ENCODE assay signal across 21 cellular contexts in genomic region chr7:650339-651031, GRCh38.
DNase-seq lines count a peak whose midpoint lies in the region; ATAC-seq, FAIRE-seq and TF ChIP-seq lines count a peak whose summit lies in the region.
"Had no signal": no experiment of that assay in that cellular context is flagged by ENCODE, and none has a peak within 500 bp of the region (broad histone marks: within the 10 kb centered on the region; RNA-seq: fewer than 3 reads in every experiment).

No MANE protein-coding gene starts in this region.

- no peak for TF ChIP-seq POLR2A in HepG2 (IDR thresholded peaks at IDR 0.05; ENCODE audit: insufficient read depth in 1 of 2, low read depth in 2 of 2, low read length in 2 of 2)

- TF ChIP-seq CTCF in HepG2 (CRISPR knock-in tag; IDR thresholded peaks at IDR 0.05) (no peak), upper lobe of right lung (IDR thresholded peaks at IDR 0.05) (no peak), OCI-LY7 (conservative IDR thresholded peaks at IDR 0.05; ENCODE audit: low read length) (no peak)

- ATAC-seq in HepG2 = no peak
- ATAC-seq in upper lobe of right lung = peak; percentile 27
- ATAC-seq: activated naive CD4-positive, alpha-beta T cell treated with anti-CD3 and anti-CD28 coated beads, Interleukin-2, amount 50 U/mL, for 72 hours; GM23338; naive thymus-derived CD8-positive, alpha-beta T cell had no signal

- H3K4me1 ChIP-seq in HepG2 (ENCODE audit: insufficient read depth, low read length) = no peaks in the 10 kb centered on the region
- no peaks in the 10 kb centered on the region for H3K4me1 ChIP-seq in upper lobe of right lung
- no peaks in the 10 kb centered on the region for H3K4me1 ChIP-seq in OCI-LY7 (ENCODE audit: insufficient read depth, low read length, poor library complexity, severe bottlenecking)
- H3K4me1 ChIP-seq: parathyroid adenoma had no signal

- DNase-seq in NCI-H2171 (lab: John Stamatoyannopoulos, UW) (peak; percentile 80), head of caudate nucleus (peak in 39 of 42 donors; percentile 24 to 81 (median 59)), HepG2 (ENCODE audit: low spot score) (no peak), upper lobe of right lung (no peak), posterior vena cava (ENCODE audit: low spot score) (no peak), OCI-LY7 (ENCODE audit: low spot score) (no peak), SW 1271 (lab: John Stamatoyannopoulos, UW) (no peak)
- DNase-seq: DMS153, foreskin melanocyte, KBM-7, mesendoderm, NCI-H1436, NCI-H748 treated with DMSO at 0.1 percent for 48 hours, OCI-M1 had no signal

- POLR2A ChIA-PET in HepG2 (lab: Yijun Ruan, JAX) = no interaction called here
- POLR2A ChIA-PET in OCI-LY7 (lab: Charles Lee) = no interaction called here

- H4K20me1 ChIP-seq in HepG2 (ENCODE audit: insufficient read depth, low read length) (no peaks in the 10 kb centered on the region), OCI-LY7 (ENCODE audit: insufficient read depth, low read length) (no peaks in the 10 kb centered on the region)

- H3K79me2 ChIP-seq in HepG2 (ENCODE audit: insufficient read depth, low read length) (peaks cover 4% of the 10 kb centered on the region), OCI-LY7 (ENCODE audit: insufficient read depth, low read depth, low read length) (no peaks in the 10 kb centered on the region)

- in situ Hi-C loops in HepG2 (cut with HindIII; ENCODE audit: extremely low pct_ligation_motif_present, low pct_unique_long_range_greater_than_20kb) = no loop called here

- CTCF ChIA-PET in HepG2 (lab: Yijun Ruan, JAX; ENCODE audit: low intra/inter-chr PET ratio, low total read pairs) (no interaction called here), OCI-LY7 (lab: Charles Lee; ENCODE audit: unreplicated experiment) (no interaction called here)

- H3K27ac ChIP-seq in HepG2 (ENCODE audit: extremely low read length, insufficient read depth, low read length) (no peak overlapping the region), upper lobe of right lung (no peak overlapping the region), OCI-LY7 (ENCODE audit: low read depth, low read length, poor library complexity, severe bottlenecking) (no peak overlapping the region)
- H3K27ac ChIP-seq: parathyroid adenoma had no signal

- WGBS in HepG2 (ENCODE audit: low lambda C conversion rate) = 100% methylated on average over 11 of the region's 22 CpGs

- no peak overlapping the region for H3K9ac ChIP-seq in HepG2 (ENCODE audit: insufficient read depth, low read depth, low read length)
- H3K9ac ChIP-seq: parathyroid adenoma had no signal

- TF ChIP-seq RAD21 in HepG2 (CRISPR knock-in tag; IDR thresholded peaks at IDR 0.05) = no peak

- H3K9me2 ChIP-seq in OCI-LY7 (ENCODE audit: insufficient read depth, low read length) = no peaks in the 10 kb centered on the region

- H3K27me3 ChIP-seq in HepG2 (ENCODE audit: control insufficient read depth in 1 of 2, insufficient read depth in 2 of 2, low read length in 2 of 2) (no peaks in the 10 kb centered on the region), upper lobe of right lung (no peaks in the 10 kb centered on the region)

- H3K4me3 ChIP-seq in HepG2 (replicated peaks in 1 of 3; ENCODE audit: insufficient read depth in 1 of 3, low read depth in 2 of 3, low read length in 3 of 3) = no peak overlapping the region
- H3K4me3 ChIP-seq in upper lobe of right lung = no peak overlapping the region
- no peak overlapping the region for H3K4me3 ChIP-seq in OCI-LY7 (ENCODE audit: low read depth, low read length, poor library complexity, severe bottlenecking)
- H3K4me3 ChIP-seq: GM23338 had no signal

- no peak overlapping the region for H3K4me2 ChIP-seq in HepG2 (ENCODE audit: low read depth, low read length)
- H3K4me2 ChIP-seq in OCI-LY7 (ENCODE audit: low read length) = no peak overlapping the region
- H3K4me2 ChIP-seq: GM23338 had no signal

- TF ChIP-seq EP300 in HepG2 (IDR thresholded peaks at IDR 0.05; ENCODE audit: low read depth in 2 of 2, low read length in 2 of 2) = no peak
- no peak for TF ChIP-seq EP300 in HepG2 (CRISPR knock-in tag; IDR thresholded peaks at IDR 0.05; ENCODE audit: borderline replicate concordance)

- H3K36me3 ChIP-seq in HepG2 (replicated peaks in 1 of 2; ENCODE audit: control insufficient read depth in 1 of 2, insufficient read depth in 2 of 2, low read length in 2 of 2) (no peaks in the 10 kb centered on the region), upper lobe of right lung (no peaks in the 10 kb centered on the region), OCI-LY7 (ENCODE audit: insufficient read depth, low read length) (peaks cover 9% of the 10 kb centered on the region)

- H3K9me3 ChIP-seq in HepG2 (ENCODE audit: low read length) (no peaks in the 10 kb centered on the region), upper lobe of right lung (no peaks in the 10 kb centered on the region), OCI-LY7 (ENCODE audit: low read length) (no peaks in the 10 kb centered on the region)

- FAIRE-seq in HepG2 (lab: Jason Lieb, UNC) = no peak
- FAIRE-seq: astrocyte, G401.6, GM18507 had no signal

- H2AFZ ChIP-seq in HepG2 (ENCODE audit: low read length) = no peak overlapping the region
- no peak overlapping the region for H2AFZ ChIP-seq in OCI-LY7 (ENCODE audit: low read length)
- H2AFZ ChIP-seq: GM23338, parathyroid adenoma had no signal

- no TSS peak for BruUV-seq in HepG2 (replicated peaks; lab: Mats Ljungman, UMichigan)
- no TSS peak for BruUV-seq in OCI-LY7 (replicated peaks; lab: Mats Ljungman, UMichigan)

- intact Hi-C loops in head of caudate nucleus (cut with DNase I) = no loop called here
- intact Hi-C loops in HepG2 (cut with micrococcal nuclease; ENCODE audit: unreplicated experiment) = no loop called here
- intact Hi-C loops in upper lobe of right lung (cut with DNase I) = no loop called here
- intact Hi-C loops in posterior vena cava (cut with DNase I) = no loop called here
- intact Hi-C loops in OCI-LY7 (cut with micrococcal nuclease; ENCODE audit: unreplicated experiment) = no loop called here

TF ChIP-seq in HepG2, 621 proteins besides CTCF, POLR2A, EP300 and RAD21:
- no peak for TF ChIP-seq SIX4 (CRISPR knock-in tag; IDR thresholded peaks at IDR 0.05)
- TF ChIP-seq, protein P1, sequence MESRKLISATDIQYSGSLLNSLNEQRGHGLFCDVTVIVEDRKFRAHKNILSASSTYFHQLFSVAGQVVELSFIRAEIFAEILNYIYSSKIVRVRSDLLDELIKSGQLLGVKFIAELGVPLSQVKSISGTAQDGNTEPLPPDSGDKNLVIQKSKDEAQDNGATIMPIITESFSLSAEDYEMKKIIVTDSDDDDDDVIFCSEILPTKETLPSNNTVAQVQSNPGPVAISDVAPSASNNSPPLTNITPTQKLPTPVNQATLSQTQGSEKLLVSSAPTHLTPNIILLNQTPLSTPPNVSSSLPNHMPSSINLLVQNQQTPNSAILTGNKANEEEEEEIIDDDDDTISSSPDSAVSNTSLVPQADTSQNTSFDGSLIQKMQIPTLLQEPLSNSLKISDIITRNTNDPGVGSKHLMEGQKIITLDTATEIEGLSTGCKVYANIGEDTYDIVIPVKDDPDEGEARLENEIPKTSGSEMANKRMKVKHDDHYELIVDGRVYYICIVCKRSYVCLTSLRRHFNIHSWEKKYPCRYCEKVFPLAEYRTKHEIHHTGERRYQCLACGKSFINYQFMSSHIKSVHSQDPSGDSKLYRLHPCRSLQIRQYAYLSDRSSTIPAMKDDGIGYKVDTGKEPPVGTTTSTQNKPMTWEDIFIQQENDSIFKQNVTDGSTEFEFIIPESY (CRISPR knock-in tag; IDR thresholded peaks at IDR 0.05) = peak; percentile 51; the same call in 1 of the 2 replicates
- no peak for TF ChIP-seq MBD4 (IDR thresholded peaks at IDR 0.05; ENCODE audit: borderline replicate concordance, low read length)
- no peak for TF ChIP-seq SAFB2 (CRISPR knock-in tag; IDR thresholded peaks at IDR 0.05; ENCODE audit: borderline replicate concordance, low read depth)
- no peak for TF ChIP-seq ZNF550 (CRISPR knock-in tag; IDR thresholded peaks at IDR 0.05; ENCODE audit: borderline replicate concordance)
- no peak for TF ChIP-seq MED13 (CRISPR knock-in tag; IDR thresholded peaks at IDR 0.05)
- no peak for TF ChIP-seq ZSCAN21 (CRISPR knock-in tag; IDR thresholded peaks at IDR 0.05; ENCODE audit: borderline replicate concordance)
- no peak for TF ChIP-seq U2AF1 (optimal IDR thresholded peaks at IDR 0.05; ENCODE audit: low read depth, low read length)

Comparison
In these comparisons a context has a peak if more than half of its experiments do, and no peak if none do; other contexts are left out.
1. DNase-seq: peak in NCI-H2171 (single experiment) and head of caudate nucleus (39 of 42); none in HepG2 (single experiment), upper lobe of right lung (single experiment), posterior vena cava (single experiment), OCI-LY7 (single experiment) and SW 1271 (0 of 2).